Comparison of ENCODE assay signal across 1 cellular context in the genomic region with DNA sequence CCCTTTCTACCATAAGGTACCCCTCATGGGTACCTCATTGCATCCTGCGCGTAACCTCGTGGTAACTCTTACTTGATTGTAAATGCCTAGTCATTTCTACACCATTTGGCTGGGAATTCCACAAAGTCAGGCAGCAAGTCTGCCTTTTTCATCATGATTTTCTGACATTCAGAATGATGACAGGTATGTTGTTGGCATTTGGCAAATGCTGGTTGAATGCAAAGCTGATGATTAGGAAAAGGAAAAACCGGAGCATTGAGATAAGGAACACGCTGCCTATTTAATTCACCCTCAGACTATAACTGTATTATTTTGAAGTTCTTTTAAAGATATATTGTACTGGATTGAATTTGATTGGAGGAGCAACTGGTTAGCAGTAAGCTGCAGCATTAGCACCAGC.
TF ChIP-seq lines count a peak whose summit lies in the region.

No MANE protein-coding gene starts in this region.

TF ChIP-seq in HepG2, 621 proteins besides CTCF, POLR2A, EP300 and RAD21:
- TF ChIP-seq TEAD3 (CRISPR knock-in tag; optimal IDR thresholded peaks at IDR 0.05; ENCODE audit: borderline replicate concordance) (no peak), TOPORS (CRISPR knock-in tag; IDR thresholded peaks at IDR 0.05) (no peak), ZNF788 (CRISPR knock-in tag; IDR thresholded peaks at IDR 0.05; ENCODE audit: borderline replicate concordance) (no peak)
- TF ChIP-seq, protein P1, sequence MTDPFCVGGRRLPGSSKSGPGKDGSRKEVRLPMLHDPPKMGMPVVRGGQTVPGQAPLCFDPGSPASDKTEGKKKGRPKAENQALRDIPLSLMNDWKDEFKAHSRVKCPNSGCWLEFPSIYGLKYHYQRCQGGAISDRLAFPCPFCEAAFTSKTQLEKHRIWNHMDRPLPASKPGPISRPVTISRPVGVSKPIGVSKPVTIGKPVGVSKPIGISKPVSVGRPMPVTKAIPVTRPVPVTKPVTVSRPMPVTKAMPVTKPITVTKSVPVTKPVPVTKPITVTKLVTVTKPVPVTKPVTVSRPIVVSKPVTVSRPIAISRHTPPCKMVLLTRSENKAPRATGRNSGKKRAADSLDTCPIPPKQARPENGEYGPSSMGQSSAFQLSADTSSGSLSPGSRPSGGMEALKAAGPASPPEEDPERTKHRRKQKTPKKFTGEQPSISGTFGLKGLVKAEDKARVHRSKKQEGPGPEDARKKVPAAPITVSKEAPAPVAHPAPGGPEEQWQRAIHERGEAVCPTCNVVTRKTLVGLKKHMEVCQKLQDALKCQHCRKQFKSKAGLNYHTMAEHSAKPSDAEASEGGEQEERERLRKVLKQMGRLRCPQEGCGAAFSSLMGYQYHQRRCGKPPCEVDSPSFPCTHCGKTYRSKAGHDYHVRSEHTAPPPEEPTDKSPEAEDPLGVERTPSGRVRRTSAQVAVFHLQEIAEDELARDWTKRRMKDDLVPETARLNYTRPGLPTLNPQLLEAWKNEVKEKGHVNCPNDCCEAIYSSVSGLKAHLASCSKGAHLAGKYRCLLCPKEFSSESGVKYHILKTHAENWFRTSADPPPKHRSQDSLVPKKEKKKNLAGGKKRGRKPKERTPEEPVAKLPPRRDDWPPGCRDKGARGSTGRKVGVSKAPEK (CRISPR knock-in tag; IDR thresholded peaks at IDR 0.05; ENCODE audit: borderline replicate concordance) = no peak
- TF ChIP-seq, protein P2, sequence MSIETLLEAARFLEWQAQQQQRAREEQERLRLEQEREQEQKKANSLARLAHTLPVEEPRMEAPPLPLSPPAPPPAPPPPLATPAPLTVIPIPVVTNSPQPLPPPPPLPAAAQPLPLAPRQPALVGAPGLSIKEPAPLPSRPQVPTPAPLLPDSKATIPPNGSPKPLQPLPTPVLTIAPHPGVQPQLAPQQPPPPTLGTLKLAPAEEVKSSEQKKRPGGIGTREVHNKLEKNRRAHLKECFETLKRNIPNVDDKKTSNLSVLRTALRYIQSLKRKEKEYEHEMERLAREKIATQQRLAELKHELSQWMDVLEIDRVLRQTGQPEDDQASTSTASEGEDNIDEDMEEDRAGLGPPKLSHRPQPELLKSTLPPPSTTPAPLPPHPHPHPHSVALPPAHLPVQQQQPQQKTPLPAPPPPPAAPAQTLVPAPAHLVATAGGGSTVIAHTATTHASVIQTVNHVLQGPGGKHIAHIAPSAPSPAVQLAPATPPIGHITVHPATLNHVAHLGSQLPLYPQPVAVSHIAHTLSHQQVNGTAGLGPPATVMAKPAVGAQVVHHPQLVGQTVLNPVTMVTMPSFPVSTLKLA (IDR thresholded peaks at IDR 0.05) = 0 out of 2 replicates have a peak, but pooled peaks have one; percentile 26
